In genomic region chr4:79498282-79498681, GRCh38 we compare ENCODE assay signal across 18 cellular contexts.
DNase-seq lines count a peak whose midpoint lies in the region; ATAC-seq and TF ChIP-seq lines count a peak whose summit lies in the region.
"Had no signal": no experiment of that assay in that cellular context is flagged by ENCODE, and none has a peak within 500 bp of the region (broad histone marks: within the 10 kb centered on the region; RNA-seq: fewer than 3 reads in every experiment).

No MANE protein-coding gene starts in this region.

- DNase-seq in left ventricle myocardium inferior, result no peak
- no peak for DNase-seq in Right ventricle myocardium superior
- peak; percentile 1 for DNase-seq in choroid plexus epithelial cell (ENCODE audit: low read depth)
- no peak for DNase-seq in lower lobe of right lung
- no peak for DNase-seq in suprapubic skin (ENCODE audit: low spot score in 2 of 2)
- no peak for DNase-seq in islet precursor cell
- DNase-seq: C1 segment of cervical spinal cord; HFFc6; Karpas-422; MM.1S; NCI-H1105; NCI-H1694; NCI-H345; NCI-H526; NK-92 treated with Interleukin-12 subunit alpha and Interleukin-12 subunit beta, amount 100 ng/mL, for 24 hours; RPMI8226 had no signal

- no peak overlapping the region for H3K27ac ChIP-seq in left ventricle myocardium inferior (replicated peaks)
- no peak overlapping the region for H3K27ac ChIP-seq in lower lobe of right lung
- H3K27ac ChIP-seq in suprapubic skin, result peak overlapping the region; percentile 36

- TF ChIP-seq EP300 in suprapubic skin (IDR thresholded peaks at IDR 0.05), result no peak

- H3K36me3 ChIP-seq in left ventricle myocardium inferior (no peaks in the 10 kb centered on the region), lower lobe of right lung (no peaks in the 10 kb centered on the region), suprapubic skin (no peaks in the 10 kb centered on the region)

- H3K9me3 ChIP-seq in left ventricle myocardium inferior (replicated peaks) (peaks cover 3% of the 10 kb centered on the region), lower lobe of right lung (no peaks in the 10 kb centered on the region), suprapubic skin (no peaks in the 10 kb centered on the region)

- ATAC-seq in Right ventricle myocardium superior (ENCODE audit: poor library complexity) (no peak), lower lobe of right lung (peak; percentile 61 to 74), HG03196 (IDR thresholded peaks at IDR 0.05; ENCODE audit: unreplicated experiment) (no peak), GM19035 (IDR thresholded peaks at IDR 0.05; ENCODE audit: unreplicated experiment) (no peak)

- no peak for TF ChIP-seq CTCF in left ventricle myocardium inferior (IDR thresholded peaks at IDR 0.05; ENCODE audit: borderline replicate concordance)
- TF ChIP-seq CTCF in choroid plexus epithelial cell (conservative IDR thresholded peaks at IDR 0.05; ENCODE audit: low read depth, low read length), result no peak
- TF ChIP-seq CTCF in lower lobe of right lung (IDR thresholded peaks at IDR 0.05), result no peak
- TF ChIP-seq CTCF in suprapubic skin (IDR thresholded peaks at IDR 0.05), result no peak

- TF ChIP-seq POLR2A in suprapubic skin (IDR thresholded peaks at IDR 0.05), result no peak

- WGBS in suprapubic skin, result 63% methylated on average over 1 of the region's 1 CpG

- intact Hi-C loops in left ventricle myocardium inferior (cut with micrococcal nuclease), result no loop called here
- intact Hi-C loops in Right ventricle myocardium superior (cut with DNase I), result no loop called here
- intact Hi-C loops in lower lobe of right lung (cut with DNase I), result no loop called here

- H3K4me1 ChIP-seq in left ventricle myocardium inferior (no peaks in the 10 kb centered on the region), lower lobe of right lung (no peaks in the 10 kb centered on the region), suprapubic skin (no peaks in the 10 kb centered on the region)

- peak overlapping the region; percentile 24 for H3K4me3 ChIP-seq in left ventricle myocardium inferior
- no peak overlapping the region for H3K4me3 ChIP-seq in choroid plexus epithelial cell (ENCODE audit: low read depth, low read length)
- no peak overlapping the region for H3K4me3 ChIP-seq in lower lobe of right lung
- no peak overlapping the region for H3K4me3 ChIP-seq in suprapubic skin

- H3K27me3 ChIP-seq in left ventricle myocardium inferior (ENCODE audit: low read depth), result no peaks in the 10 kb centered on the region
- H3K27me3 ChIP-seq in lower lobe of right lung (ENCODE audit: low read depth), result no peaks in the 10 kb centered on the region
- H3K27me3 ChIP-seq in suprapubic skin, result no peaks in the 10 kb centered on the region

Comparison
In these comparisons a context has a peak if more than half of its experiments do, and no peak if none do; other contexts are left out.
1. ATAC-seq: peak in lower lobe of right lung (2 of 2); none in Right ventricle myocardium superior (single experiment), HG03196 (single experiment) and GM19035 (single experiment).